9 cellular contexts compared by ENCODE assay signal in the genomic region with DNA sequence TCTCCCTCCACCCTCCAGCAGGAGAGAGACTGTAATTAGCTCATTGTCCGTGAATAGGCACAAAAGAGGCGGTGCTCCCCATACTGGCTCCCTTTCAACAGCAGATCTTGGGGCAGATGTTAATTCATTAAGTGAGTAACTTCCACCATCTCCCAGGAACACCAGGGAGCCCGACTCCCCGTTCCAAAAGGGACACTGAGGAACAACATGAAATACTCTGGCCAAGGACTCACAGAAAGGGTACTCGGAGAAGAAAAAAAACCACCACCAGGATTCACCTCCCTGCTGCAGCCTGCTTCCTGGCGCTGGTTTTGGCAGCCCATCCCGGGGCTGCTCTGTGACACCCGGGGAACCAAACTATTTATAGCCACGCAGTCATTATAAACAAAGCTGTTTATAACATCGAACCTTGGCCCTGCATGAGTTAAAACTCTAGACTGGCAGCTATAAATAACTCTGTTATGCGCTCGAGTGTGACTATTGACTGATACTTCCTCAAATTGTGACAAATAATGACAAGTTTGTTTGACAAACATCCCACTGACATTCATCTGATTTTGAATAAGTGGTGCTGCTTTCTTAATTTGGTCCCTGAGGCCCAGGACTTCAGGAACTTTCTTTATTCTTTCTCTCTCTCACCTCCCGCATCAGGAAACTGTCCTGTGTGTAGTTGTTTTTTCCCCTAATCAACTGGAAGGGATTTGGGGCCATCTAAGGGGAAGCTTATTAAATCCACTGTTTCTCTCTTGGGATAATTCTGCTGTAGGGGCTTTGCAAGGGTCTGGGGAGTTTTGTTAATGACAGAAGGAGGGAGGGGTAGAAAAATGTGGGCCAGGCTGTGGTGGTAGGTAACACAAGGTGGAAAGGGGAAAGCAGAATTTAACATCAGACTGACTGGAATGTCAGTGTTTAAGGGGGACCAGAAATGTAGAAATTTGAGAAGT.
DNase-seq lines count a peak whose midpoint lies in the region; ATAC-seq and TF ChIP-seq lines count a peak whose summit lies in the region.
"Had no signal": no experiment of that assay in that cellular context is flagged by ENCODE, and none has a peak within 500 bp of the region (broad histone marks: within the 10 kb centered on the region; RNA-seq: fewer than 3 reads in every experiment).

No MANE protein-coding gene starts in this region.

- H4K20me1 ChIP-seq in OCI-LY3 (ENCODE audit: insufficient read depth, low read length), result no peaks in the 10 kb centered on the region

- peak overlapping the region; percentile 29 for H3K4me2 ChIP-seq in OCI-LY3 (ENCODE audit: low read length)

- H3K27ac Mint-ChIP-seq in progenitor cell of endocrine pancreas, result peak overlapping the region; percentile 3

- no peaks in the 10 kb centered on the region for H3K79me2 ChIP-seq in OCI-LY3 (ENCODE audit: low read length)

- H3K4me1 ChIP-seq in OCI-LY3 (ENCODE audit: low read length), result peaks cover 12% of the 10 kb centered on the region
- peaks cover 0 to 4% of the 10 kb centered on the region in 2 donors for H3K4me1 ChIP-seq in ascending aorta

- H3K27me3 Mint-ChIP-seq in progenitor cell of endocrine pancreas, result peaks cover 8% of the 10 kb centered on the region
- H3K27me3 Mint-ChIP-seq: activated naive CD4-positive, alpha-beta T cell treated with anti-CD3 and anti-CD28 coated beads, Interleukin-2, amount 50 U/mL, for 24 hours had no signal

- no peaks in the 10 kb centered on the region for H3K9me3 Mint-ChIP-seq in progenitor cell of endocrine pancreas (ENCODE audit: low read depth)
- H3K9me3 Mint-ChIP-seq: activated naive CD4-positive, alpha-beta T cell treated with anti-CD3 and anti-CD28 coated beads, Interleukin-2, amount 50 U/mL, for 24 hours had no signal

- no peak overlapping the region for H2AFZ ChIP-seq in OCI-LY3 (ENCODE audit: low read depth, low read length)

- ATAC-seq in HG03135 (IDR thresholded peaks at IDR 0.05; ENCODE audit: unreplicated experiment) (no peak), GM19351 (IDR thresholded peaks at IDR 0.05; ENCODE audit: unreplicated experiment) (no peak)

- H3K9me3 ChIP-seq in OCI-LY3 (ENCODE audit: insufficient read depth, low read length) (no peaks in the 10 kb centered on the region), ascending aorta (no peaks in the 10 kb centered on the region)

- no peaks in the 10 kb centered on the region for H3K36me3 Mint-ChIP-seq in progenitor cell of endocrine pancreas (ENCODE audit: insufficient read depth)
- H3K36me3 Mint-ChIP-seq: activated naive CD4-positive, alpha-beta T cell treated with anti-CD3 and anti-CD28 coated beads, Interleukin-2, amount 50 U/mL, for 24 hours had no signal

- DNase-seq in Ammon's horn (ENCODE audit: low spot score), result peak; percentile 13
- DNase-seq in HFF-Myc (ENCODE audit: extremely low read depth, low read depth), result peak; percentile 9
- peak; percentile 41 for DNase-seq in fibroblast of pulmonary artery (ENCODE audit: low read depth)
- no peak for DNase-seq in progenitor cell of endocrine pancreas (ENCODE audit: low spot score, unreplicated experiment)
- no peak for DNase-seq in ascending aorta (ENCODE audit: low spot score in 2 of 2)

- no peak overlapping the region for H3K4me3 ChIP-seq in HFF-Myc (replicated peaks; ENCODE audit: low read depth, low read length)
- no peak overlapping the region for H3K4me3 ChIP-seq in OCI-LY3 (ENCODE audit: low read length)
- H3K4me3 ChIP-seq in fibroblast of pulmonary artery (replicated peaks; ENCODE audit: low read depth, low read length), result no peak overlapping the region
- peak overlapping the region in 1 of 2 donors; percentile 44 for H3K4me3 ChIP-seq in ascending aorta

- H3K27me3 ChIP-seq in OCI-LY3 (ENCODE audit: low read depth, low read length), result no peaks in the 10 kb centered on the region
- no peaks in the 10 kb centered on the region for H3K27me3 ChIP-seq in ascending aorta

- intact Hi-C loops in ascending aorta (cut with DNase I), result no loop called here

- H3K4me1 Mint-ChIP-seq in progenitor cell of endocrine pancreas (ENCODE audit: low read depth), result peaks cover 28% of the 10 kb centered on the region

- H3K36me3 ChIP-seq in OCI-LY3 (replicated peaks; ENCODE audit: low read depth, low read length), result no peaks in the 10 kb centered on the region
- H3K36me3 ChIP-seq in ascending aorta, result no peaks in the 10 kb centered on the region

- H3K9ac ChIP-seq in OCI-LY3 (ENCODE audit: low read length), result no peak overlapping the region

- H3K4me3 Mint-ChIP-seq in progenitor cell of endocrine pancreas (ENCODE audit: low read depth), result no peak overlapping the region
- H3K4me3 Mint-ChIP-seq: activated naive CD4-positive, alpha-beta T cell treated with anti-CD3 and anti-CD28 coated beads, Interleukin-2, amount 50 U/mL, for 24 hours had no signal

- TF ChIP-seq CTCF in HFF-Myc (IDR thresholded peaks at IDR 0.05; ENCODE audit: low read depth, low read length, missing control alignments) (no peak), OCI-LY3 (IDR thresholded peaks at IDR 0.05; ENCODE audit: low read depth, low read length) (no peak), fibroblast of pulmonary artery (IDR thresholded peaks at IDR 0.05; ENCODE audit: low read length, missing control alignments) (no peak), progenitor cell of endocrine pancreas (IDR thresholded peaks at IDR 0.05; ENCODE audit: unreplicated experiment) (no peak), ascending aorta (IDR thresholded peaks at IDR 0.05) (no peak)

- H3K27ac ChIP-seq in OCI-LY3 (ENCODE audit: low read length) (no peak overlapping the region), ascending aorta (no peak overlapping the region)

Comparison
In these comparisons a context has a peak if more than half of its experiments do, and no peak if none do; other contexts are left out.
1. DNase-seq: peak in Ammon's horn (single experiment), HFF-Myc (single experiment) and fibroblast of pulmonary artery (single experiment); none in progenitor cell of endocrine pancreas (single experiment) and ascending aorta (0 of 2).